In the genomic region with DNA sequence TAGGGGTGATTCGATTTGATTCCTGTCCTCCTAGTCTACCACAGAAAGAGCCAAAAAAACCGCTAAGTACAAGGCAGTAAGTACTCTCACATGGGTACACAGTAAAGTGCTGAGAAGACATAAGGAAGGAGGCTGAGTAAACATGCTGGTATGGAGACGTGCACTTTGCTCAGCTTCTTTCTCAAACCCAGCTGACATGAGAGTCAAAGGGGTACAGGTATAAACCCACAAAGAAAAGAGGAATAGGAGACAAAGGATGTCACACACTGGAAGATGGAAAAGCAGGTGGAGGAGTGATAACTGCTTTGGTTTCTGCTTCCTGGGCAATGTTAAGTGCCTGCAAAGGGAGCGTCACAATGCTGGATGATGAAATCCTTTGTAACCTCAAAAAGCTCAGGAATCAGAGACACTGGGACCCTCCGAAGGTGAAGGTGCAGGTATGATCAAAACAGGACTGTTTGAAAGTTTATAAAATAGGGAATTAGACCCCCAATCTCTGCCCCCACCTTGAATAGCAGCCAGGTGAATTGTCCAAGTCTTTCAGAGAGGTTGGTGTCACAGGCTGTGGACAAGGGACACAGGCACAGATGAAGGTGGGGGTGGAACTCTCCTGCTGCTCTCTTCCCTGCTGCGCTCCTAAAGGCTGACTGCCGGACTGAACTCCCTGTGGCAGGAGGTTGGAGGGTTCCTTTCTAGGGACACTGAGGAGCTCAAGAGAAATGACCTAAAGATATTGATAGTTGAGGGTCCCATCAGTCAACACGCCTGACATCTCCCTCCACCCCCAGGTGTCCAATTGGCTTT, we compare ENCODE assay signal across 1 cellular context.
TF ChIP-seq lines count a peak whose summit lies in the region.

No MANE protein-coding gene starts in this region.

TF ChIP-seq in HEK293, 187 proteins besides CTCF, POLR2A, EP300 and RAD21 (continued from another document):
- TF ChIP-seq, protein P1, sequence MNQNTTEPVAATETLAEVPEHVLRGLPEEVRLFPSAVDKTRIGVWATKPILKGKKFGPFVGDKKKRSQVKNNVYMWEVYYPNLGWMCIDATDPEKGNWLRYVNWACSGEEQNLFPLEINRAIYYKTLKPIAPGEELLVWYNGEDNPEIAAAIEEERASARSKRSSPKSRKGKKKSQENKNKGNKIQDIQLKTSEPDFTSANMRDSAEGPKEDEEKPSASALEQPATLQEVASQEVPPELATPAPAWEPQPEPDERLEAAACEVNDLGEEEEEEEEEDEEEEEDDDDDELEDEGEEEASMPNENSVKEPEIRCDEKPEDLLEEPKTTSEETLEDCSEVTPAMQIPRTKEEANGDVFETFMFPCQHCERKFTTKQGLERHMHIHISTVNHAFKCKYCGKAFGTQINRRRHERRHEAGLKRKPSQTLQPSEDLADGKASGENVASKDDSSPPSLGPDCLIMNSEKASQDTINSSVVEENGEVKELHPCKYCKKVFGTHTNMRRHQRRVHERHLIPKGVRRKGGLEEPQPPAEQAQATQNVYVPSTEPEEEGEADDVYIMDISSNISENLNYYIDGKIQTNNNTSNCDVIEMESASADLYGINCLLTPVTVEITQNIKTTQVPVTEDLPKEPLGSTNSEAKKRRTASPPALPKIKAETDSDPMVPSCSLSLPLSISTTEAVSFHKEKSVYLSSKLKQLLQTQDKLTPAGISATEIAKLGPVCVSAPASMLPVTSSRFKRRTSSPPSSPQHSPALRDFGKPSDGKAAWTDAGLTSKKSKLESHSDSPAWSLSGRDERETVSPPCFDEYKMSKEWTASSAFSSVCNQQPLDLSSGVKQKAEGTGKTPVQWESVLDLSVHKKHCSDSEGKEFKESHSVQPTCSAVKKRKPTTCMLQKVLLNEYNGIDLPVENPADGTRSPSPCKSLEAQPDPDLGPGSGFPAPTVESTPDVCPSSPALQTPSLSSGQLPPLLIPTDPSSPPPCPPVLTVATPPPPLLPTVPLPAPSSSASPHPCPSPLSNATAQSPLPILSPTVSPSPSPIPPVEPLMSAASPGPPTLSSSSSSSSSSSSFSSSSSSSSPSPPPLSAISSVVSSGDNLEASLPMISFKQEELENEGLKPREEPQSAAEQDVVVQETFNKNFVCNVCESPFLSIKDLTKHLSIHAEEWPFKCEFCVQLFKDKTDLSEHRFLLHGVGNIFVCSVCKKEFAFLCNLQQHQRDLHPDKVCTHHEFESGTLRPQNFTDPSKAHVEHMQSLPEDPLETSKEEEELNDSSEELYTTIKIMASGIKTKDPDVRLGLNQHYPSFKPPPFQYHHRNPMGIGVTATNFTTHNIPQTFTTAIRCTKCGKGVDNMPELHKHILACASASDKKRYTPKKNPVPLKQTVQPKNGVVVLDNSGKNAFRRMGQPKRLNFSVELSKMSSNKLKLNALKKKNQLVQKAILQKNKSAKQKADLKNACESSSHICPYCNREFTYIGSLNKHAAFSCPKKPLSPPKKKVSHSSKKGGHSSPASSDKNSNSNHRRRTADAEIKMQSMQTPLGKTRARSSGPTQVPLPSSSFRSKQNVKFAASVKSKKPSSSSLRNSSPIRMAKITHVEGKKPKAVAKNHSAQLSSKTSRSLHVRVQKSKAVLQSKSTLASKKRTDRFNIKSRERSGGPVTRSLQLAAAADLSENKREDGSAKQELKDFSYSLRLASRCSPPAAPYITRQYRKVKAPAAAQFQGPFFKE (tag by site-specific recombination; IDR thresholded peaks at IDR 0.05; ENCODE audit: borderline replicate concordance): no peak
- TF ChIP-seq SCRT2 (tag by site-specific recombination; IDR thresholded peaks at IDR 0.05) (no peak; the same call in 1 of the 2 replicates), YY2 (tag by site-specific recombination; IDR thresholded peaks at IDR 0.05) (no peak), ZNF510 (tag by site-specific recombination; IDR thresholded peaks at IDR 0.05; ENCODE audit: insufficient replicate concordance) (no peak), ZBTB17 (tag by site-specific recombination; IDR thresholded peaks at IDR 0.05) (peak; percentile 61; the same call in 1 of the 2 replicates), ZNF394 (tag by site-specific recombination; IDR thresholded peaks at IDR 0.05; ENCODE audit: borderline replicate concordance) (no peak), SCRT1 (tag by site-specific recombination; IDR thresholded peaks at IDR 0.05; ENCODE audit: borderline replicate concordance) (no peak), ZNF610 (tag by site-specific recombination; IDR thresholded peaks at IDR 0.05; ENCODE audit: borderline replicate concordance) (0 out of 2 replicates have a peak, but pooled peaks have one; percentile 52), ZNF214 (tag by site-specific recombination; IDR thresholded peaks at IDR 0.05; ENCODE audit: borderline replicate concordance) (no peak)
- TF ChIP-seq, protein P2, sequence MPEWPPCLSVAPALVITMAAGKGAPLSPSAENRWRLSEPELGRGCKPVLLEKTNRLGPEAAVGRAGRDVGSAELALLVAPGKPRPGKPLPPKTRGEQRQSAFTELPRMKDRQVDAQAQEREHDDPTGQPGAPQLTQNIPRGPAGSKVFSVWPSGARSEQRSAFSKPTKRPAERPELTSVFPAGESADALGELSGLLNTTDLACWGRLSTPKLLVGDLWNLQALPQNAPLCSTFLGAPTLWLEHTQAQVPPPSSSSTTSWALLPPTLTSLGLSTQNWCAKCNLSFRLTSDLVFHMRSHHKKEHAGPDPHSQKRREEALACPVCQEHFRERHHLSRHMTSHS (tag by site-specific recombination; IDR thresholded peaks at IDR 0.05): 0 out of 2 replicates have a peak, but pooled peaks have one; percentile 3
- TF ChIP-seq, protein P3, sequence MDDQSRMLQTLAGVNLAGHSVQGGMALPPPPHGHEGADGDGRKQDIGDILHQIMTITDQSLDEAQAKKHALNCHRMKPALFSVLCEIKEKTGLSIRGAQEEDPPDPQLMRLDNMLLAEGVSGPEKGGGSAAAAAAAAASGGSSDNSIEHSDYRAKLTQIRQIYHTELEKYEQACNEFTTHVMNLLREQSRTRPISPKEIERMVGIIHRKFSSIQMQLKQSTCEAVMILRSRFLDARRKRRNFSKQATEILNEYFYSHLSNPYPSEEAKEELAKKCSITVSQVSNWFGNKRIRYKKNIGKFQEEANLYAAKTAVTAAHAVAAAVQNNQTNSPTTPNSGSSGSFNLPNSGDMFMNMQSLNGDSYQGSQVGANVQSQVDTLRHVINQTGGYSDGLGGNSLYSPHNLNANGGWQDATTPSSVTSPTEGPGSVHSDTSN (CRISPR knock-in tag; IDR thresholded peaks at IDR 0.05): no peak
- TF ChIP-seq, protein P4, sequence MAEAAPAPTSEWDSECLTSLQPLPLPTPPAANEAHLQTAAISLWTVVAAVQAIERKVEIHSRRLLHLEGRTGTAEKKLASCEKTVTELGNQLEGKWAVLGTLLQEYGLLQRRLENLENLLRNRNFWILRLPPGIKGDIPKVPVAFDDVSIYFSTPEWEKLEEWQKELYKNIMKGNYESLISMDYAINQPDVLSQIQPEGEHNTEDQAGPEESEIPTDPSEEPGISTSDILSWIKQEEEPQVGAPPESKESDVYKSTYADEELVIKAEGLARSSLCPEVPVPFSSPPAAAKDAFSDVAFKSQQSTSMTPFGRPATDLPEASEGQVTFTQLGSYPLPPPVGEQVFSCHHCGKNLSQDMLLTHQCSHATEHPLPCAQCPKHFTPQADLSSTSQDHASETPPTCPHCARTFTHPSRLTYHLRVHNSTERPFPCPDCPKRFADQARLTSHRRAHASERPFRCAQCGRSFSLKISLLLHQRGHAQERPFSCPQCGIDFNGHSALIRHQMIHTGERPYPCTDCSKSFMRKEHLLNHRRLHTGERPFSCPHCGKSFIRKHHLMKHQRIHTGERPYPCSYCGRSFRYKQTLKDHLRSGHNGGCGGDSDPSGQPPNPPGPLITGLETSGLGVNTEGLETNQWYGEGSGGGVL (tag by site-specific recombination; IDR thresholded peaks at IDR 0.05): 0 out of 2 replicates have a peak, but pooled peaks have one; percentile 7
- TF ChIP-seq, protein P5, sequence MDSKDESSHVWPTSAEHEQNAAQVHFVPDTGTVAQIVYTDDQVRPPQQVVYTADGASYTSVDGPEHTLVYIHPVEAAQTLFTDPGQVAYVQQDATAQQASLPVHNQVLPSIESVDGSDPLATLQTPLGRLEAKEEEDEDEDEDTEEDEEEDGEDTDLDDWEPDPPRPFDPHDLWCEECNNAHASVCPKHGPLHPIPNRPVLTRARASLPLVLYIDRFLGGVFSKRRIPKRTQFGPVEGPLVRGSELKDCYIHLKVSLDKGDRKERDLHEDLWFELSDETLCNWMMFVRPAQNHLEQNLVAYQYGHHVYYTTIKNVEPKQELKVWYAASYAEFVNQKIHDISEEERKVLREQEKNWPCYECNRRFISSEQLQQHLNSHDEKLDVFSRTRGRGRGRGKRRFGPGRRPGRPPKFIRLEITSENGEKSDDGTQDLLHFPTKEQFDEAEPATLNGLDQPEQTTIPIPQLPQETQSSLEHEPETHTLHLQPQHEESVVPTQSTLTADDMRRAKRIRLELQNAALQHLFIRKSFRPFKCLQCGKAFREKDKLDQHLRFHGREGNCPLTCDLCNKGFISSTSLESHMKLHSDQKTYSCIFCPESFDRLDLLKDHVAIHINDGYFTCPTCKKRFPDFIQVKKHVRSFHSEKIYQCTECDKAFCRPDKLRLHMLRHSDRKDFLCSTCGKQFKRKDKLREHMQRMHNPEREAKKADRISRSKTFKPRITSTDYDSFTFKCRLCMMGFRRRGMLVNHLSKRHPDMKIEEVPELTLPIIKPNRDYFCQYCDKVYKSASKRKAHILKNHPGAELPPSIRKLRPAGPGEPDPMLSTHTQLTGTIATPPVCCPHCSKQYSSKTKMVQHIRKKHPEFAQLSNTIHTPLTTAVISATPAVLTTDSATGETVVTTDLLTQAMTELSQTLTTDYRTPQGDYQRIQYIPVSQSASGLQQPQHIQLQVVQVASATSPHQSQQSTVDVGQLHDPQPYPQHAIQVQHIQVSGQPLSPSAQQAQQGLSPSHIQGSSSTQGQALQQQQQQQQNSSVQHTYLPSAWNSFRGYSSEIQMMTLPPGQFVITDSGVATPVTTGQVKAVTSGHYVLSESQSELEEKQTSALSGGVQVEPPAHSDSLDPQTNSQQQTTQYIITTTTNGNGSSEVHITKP (tag by site-specific recombination; IDR thresholded peaks at IDR 0.05): peak; percentile 81
- TF ChIP-seq, protein P6, sequence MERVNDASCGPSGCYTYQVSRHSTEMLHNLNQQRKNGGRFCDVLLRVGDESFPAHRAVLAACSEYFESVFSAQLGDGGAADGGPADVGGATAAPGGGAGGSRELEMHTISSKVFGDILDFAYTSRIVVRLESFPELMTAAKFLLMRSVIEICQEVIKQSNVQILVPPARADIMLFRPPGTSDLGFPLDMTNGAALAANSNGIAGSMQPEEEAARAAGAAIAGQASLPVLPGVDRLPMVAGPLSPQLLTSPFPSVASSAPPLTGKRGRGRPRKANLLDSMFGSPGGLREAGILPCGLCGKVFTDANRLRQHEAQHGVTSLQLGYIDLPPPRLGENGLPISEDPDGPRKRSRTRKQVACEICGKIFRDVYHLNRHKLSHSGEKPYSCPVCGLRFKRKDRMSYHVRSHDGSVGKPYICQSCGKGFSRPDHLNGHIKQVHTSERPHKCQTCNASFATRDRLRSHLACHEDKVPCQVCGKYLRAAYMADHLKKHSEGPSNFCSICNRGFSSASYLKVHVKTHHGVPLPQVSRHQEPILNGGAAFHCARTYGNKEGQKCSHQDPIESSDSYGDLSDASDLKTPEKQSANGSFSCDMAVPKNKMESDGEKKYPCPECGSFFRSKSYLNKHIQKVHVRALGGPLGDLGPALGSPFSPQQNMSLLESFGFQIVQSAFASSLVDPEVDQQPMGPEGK (tag by site-specific recombination; IDR thresholded peaks at IDR 0.05): 0 out of 2 replicates have a peak, but pooled peaks have one; percentile 9
- TF ChIP-seq, protein P7, sequence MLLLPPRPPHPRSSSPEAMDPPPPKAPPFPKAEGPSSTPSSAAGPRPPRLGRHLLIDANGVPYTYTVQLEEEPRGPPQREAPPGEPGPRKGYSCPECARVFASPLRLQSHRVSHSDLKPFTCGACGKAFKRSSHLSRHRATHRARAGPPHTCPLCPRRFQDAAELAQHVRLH (tag by site-specific recombination; IDR thresholded peaks at IDR 0.05): no peak
